Comparison of ENCODE assay signal across 15 cellular contexts in the genomic region with DNA sequence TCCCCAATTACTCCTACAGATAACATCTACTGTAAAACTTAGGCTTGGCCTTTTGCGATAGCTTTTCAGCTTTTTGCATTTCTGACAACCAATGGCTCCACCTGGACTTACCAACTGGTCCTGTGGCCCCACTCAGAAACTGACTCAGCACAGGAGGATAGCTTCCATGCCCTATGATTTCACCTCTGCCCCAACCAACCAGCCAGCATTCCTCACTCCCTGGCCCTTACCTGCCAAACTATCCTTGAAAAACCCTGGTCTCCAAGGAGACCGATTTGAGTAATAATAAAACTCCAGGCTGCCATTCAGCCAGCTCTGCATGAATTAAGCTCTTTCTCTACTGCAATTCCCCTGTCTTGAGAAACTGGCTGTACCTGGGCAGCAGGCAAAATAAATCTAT. TPM values are rescaled to one million over a fixed set of nuclear protein-coding genes. Genes with fewer than 3 reads are reported as not detected.
DNase-seq lines count a peak whose midpoint lies in the region; ATAC-seq lines count a peak whose summit lies in the region.
"Had no signal": no experiment of that assay in that cellular context is flagged by ENCODE, and none has a peak within 500 bp of the region (broad histone marks: within the 10 kb centered on the region; RNA-seq: fewer than 3 reads in every experiment).

No MANE protein-coding gene starts in this region.

- peak; percentile 68 for ATAC-seq in left ventricle myocardium superior
- no peak for ATAC-seq in HG03045 (IDR thresholded peaks at IDR 0.05; ENCODE audit: unreplicated experiment)
- ATAC-seq: CD8-positive, alpha-beta T cell; gastroesophageal sphincter had no signal

- H2BK12ac ChIP-seq in trophoblast cell (ENCODE audit: low read length), result no peak overlapping the region

- intact Hi-C loops in left ventricle myocardium superior (cut with micrococcal nuclease), result no loop called here

- no peak overlapping the region for H4K8ac ChIP-seq in trophoblast cell (ENCODE audit: low read depth, low read length)

- H3K79me1 ChIP-seq in trophoblast cell (ENCODE audit: low read length), result peaks cover 3% of the 10 kb centered on the region

- no CpG with 5 or more reads among the region's 2 CpGs for whole genome bisulfite sequencing in trophoblast cell (ENCODE audit: extremely low coverage, insufficient coverage, insufficient read length)

- H3K36me3 ChIP-seq in HUES6 (ENCODE audit: control insufficient read depth, insufficient read depth, low read length) (peaks cover 37% of the 10 kb centered on the region), SK-N-MC (ENCODE audit: insufficient read depth, low read length) (peaks cover 44% of the 10 kb centered on the region), trophoblast cell (ENCODE audit: control insufficient read depth in 1 of 2, insufficient read depth in 2 of 2, low read length in 2 of 2) (peaks cover 7 to 21% of the 10 kb centered on the region in 2 experiments)

- no peak overlapping the region for H4K12ac ChIP-seq in trophoblast cell (ENCODE audit: low read depth, low read length)

- H3K4me2 ChIP-seq in trophoblast cell (ENCODE audit: low read length), result no peak overlapping the region

- no peak overlapping the region for H2AK5ac ChIP-seq in trophoblast cell (ENCODE audit: low read length)

- no peak overlapping the region for H3K9ac ChIP-seq in HUES6 (ENCODE audit: low read length)
- H3K9ac ChIP-seq in SK-N-MC (ENCODE audit: insufficient read length), result no peak overlapping the region
- H3K9ac ChIP-seq in trophoblast cell (ENCODE audit: low read length), result no peak overlapping the region

- H3K18ac ChIP-seq in trophoblast cell (ENCODE audit: low read length), result no peak overlapping the region

- H3K27me3 ChIP-seq in HUES6 (ENCODE audit: control insufficient read depth, insufficient read depth, low read length), result no peaks in the 10 kb centered on the region
- no peaks in the 10 kb centered on the region for H3K27me3 ChIP-seq in trophoblast cell (ENCODE audit: insufficient read depth, low read length)
- H3K27me3 ChIP-seq: gastroesophageal sphincter, neutrophil had no signal

- H3K23ac ChIP-seq in trophoblast cell (ENCODE audit: low read length), result no peak overlapping the region

- H3K4me3 ChIP-seq in HUES6 (ENCODE audit: low read depth, low read length) (peak overlapping the region; percentile 30), SK-N-MC (no peak overlapping the region), trophoblast cell (ENCODE audit: low read depth, low read length) (no peak overlapping the region)
- H3K4me3 ChIP-seq: gastroesophageal sphincter, lung had no signal

- H3K9me3 ChIP-seq in HUES6 (ENCODE audit: control insufficient read depth, insufficient read depth, low read depth, low read length) (no peaks in the 10 kb centered on the region), SK-N-MC (ENCODE audit: low read depth, low read length) (no peaks in the 10 kb centered on the region), trophoblast cell (ENCODE audit: insufficient read depth, low read depth, low read length) (no peaks in the 10 kb centered on the region)
- H3K9me3 ChIP-seq: gastroesophageal sphincter, neutrophil had no signal

- no peak overlapping the region for H3K14ac ChIP-seq in trophoblast cell (ENCODE audit: low read length)

- H3K4ac ChIP-seq in trophoblast cell (ENCODE audit: low read depth, low read length), result no peak overlapping the region

- H3K27ac ChIP-seq in HUES6 (ENCODE audit: low read depth, low read length), result peak overlapping the region; percentile 75
- H3K27ac ChIP-seq in SK-N-MC, result 0 out of 2 replicates have a peak overlapping the region, but pooled peaks have one; percentile 19
- H3K27ac ChIP-seq in trophoblast cell (ENCODE audit: low read depth, low read length), result no peak overlapping the region
- H3K27ac ChIP-seq: neutrophil had no signal

- H2BK5ac ChIP-seq in trophoblast cell (ENCODE audit: low read depth, low read length, poor library complexity), result no peak overlapping the region

- no peak overlapping the region for H4K91ac ChIP-seq in trophoblast cell (ENCODE audit: low read depth, low read length)

- no peak overlapping the region for H2BK120ac ChIP-seq in trophoblast cell (ENCODE audit: insufficient read depth, low read length, poor library complexity)

- no peak for DNase-seq in SK-N-MC (ENCODE audit: low read depth, low spot score)
- no peak for DNase-seq in left ventricle myocardium superior
- peak; percentile 87 to 93 for DNase-seq in trophoblast cell
- no peak for DNase-seq in NCI-H1417 (lab: John Stamatoyannopoulos, UW)
- DNase-seq in midbrain (lab: John Stamatoyannopoulos, UW), result no peak
- DNase-seq in HPDE6-E6E7 (ENCODE audit: extremely low spot score), result no peak
- DNase-seq: activated T-cell treated with anti-CD3 and anti-CD28 coated beads, Interleukin-2, amount 50 U/mL, for 48 hours; amniotic stem cell; CD8-positive, alpha-beta T cell; stimulated activated CD4-positive, alpha-beta T cell treated with anti-CD3 and anti-CD28 coated beads, Interleukin-12 subunit alpha, Interleukin-12 subunit beta, amount 100 ng/mL, for 4 hours had no signal

- no peak overlapping the region for H2AFZ ChIP-seq in trophoblast cell (ENCODE audit: insufficient read depth, low read length, poor library complexity)

- no peaks in the 10 kb centered on the region for H3K79me2 ChIP-seq in trophoblast cell (ENCODE audit: control insufficient read depth, insufficient read depth, low read length, poor library complexity)

- H3K4me1 ChIP-seq in HUES6 (ENCODE audit: control insufficient read depth, insufficient read depth, low read length), result peaks cover 54% of the 10 kb centered on the region
- peaks cover 32 to 36% of the 10 kb centered on the region in 2 experiments for H3K4me1 ChIP-seq in trophoblast cell (ENCODE audit: control insufficient read depth in 1 of 2, insufficient read depth in 2 of 2, low read length in 2 of 2)

RNA-seq across cellular contexts. Expression of gene TUBB6, which starts 28.2 kb away (rescaled TPM):
- total RNA-seq in left ventricle myocardium superior, result 82.0 TPM
- 229 and 231 TPM in 2 replicates for polyA plus RNA-seq in trophoblast cell (2013)

RNA-seq across cellular contexts. Expression of gene AFG3L2, which starts 40.8 kb away (rescaled TPM):
- total RNA-seq in left ventricle myocardium superior, result 143 TPM
- polyA plus RNA-seq in trophoblast cell (2013), result 25.2 and 26.2 TPM in 2 replicates

Comparison
In these comparisons a context has a peak if more than half of its experiments do, and no peak if none do; other contexts are left out.
1. DNase-seq: peak in trophoblast cell (2 of 2); none in SK-N-MC (single experiment), left ventricle myocardium superior (single experiment), NCI-H1417 (0 of 3), midbrain (single experiment) and HPDE6-E6E7 (single experiment).